11 cellular contexts compared by ENCODE assay signal in the genomic region with DNA sequence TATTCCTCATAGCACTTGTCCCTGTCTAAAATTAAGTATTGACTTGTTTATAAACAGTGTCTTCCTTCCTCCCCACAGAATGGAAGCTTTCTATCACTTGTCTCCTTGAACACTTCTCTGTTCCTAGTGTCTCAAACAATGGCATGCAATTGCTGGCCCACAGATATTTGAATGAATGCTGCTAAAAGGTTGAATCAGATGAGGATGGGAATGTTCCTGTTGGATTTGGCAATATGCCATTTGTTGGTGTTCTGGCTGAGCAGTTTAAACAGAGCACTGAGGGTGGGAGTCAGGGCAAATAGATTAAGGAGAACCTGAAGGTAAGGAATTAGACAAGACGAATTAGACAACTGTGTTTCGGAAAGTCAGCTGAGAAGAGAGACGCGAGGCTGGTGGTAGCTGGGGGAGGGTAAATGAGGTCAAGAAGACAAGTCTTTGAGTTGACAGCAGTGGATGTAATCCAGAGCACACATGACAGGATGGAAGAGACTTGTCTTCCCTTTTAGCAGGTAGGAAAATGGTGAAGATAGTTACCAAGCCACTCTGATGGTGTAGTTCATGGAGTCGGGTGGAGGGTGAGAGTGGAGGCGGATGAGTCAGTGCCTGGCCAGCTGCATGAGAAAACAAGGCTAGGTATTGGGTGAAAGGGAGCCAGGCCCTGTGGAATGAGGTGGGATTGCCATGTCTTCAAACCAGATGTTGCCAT. TPM values are rescaled to one million over a fixed set of nuclear protein-coding genes. Genes with fewer than 3 reads are reported as not detected.
A peak's percentile ranks its signal among the peaks of the same experiment; 100 is the strongest.
DNase-seq lines count a peak whose midpoint lies in the region; ATAC-seq and TF ChIP-seq lines count a peak whose summit lies in the region.
"Had no signal": no experiment of that assay in that cellular context is flagged by ENCODE, and none has a peak within 500 bp of the region (broad histone marks: within the 10 kb centered on the region; RNA-seq: fewer than 3 reads in every experiment).

No MANE protein-coding gene starts in this region.

- H3K4me1 ChIP-seq in ACC112 (ENCODE audit: control insufficient read depth, insufficient read depth, low read length, unreplicated experiment), result peaks cover 31% of the 10 kb centered on the region
- peaks cover 3 to 51% (median 23%) of the 10 kb centered on the region in 6 donors for H3K4me1 ChIP-seq in spleen
- H3K4me1 ChIP-seq: neural progenitor cell had no signal

- H3K4me1 Mint-ChIP-seq in stimulated activated effector memory CD8-positive, alpha-beta T cell treated with anti-CD3 and anti-CD28 coated beads, Interleukin-12 subunit alpha, Interleukin-12 subunit beta, amount 100 ng/mL, for 72 hours, result peaks cover 18% of the 10 kb centered on the region
- H3K4me1 Mint-ChIP-seq: neural progenitor cell had no signal

- H3K4me3 ChIP-seq in ACC112 (ENCODE audit: low read depth, low read length) (peak overlapping the region; percentile 39; the same call in 1 of the 2 replicates), WERI-Rb-1 (ENCODE audit: low read depth, low read length) (no peak overlapping the region), spleen (no peak overlapping the region)
- H3K4me3 ChIP-seq: neural progenitor cell had no signal

- no peak for TF ChIP-seq CTCF in WERI-Rb-1 (IDR thresholded peaks at IDR 0.05; ENCODE audit: low read depth, low read length)
- TF ChIP-seq CTCF in spleen (IDR thresholded peaks at IDR 0.05 in 8 of 11, conservative IDR thresholded peaks at IDR 0.05 in 3 of 11), result no peak
- TF ChIP-seq CTCF in GM13976 (IDR thresholded peaks at IDR 0.05; ENCODE audit: borderline replicate concordance, control extremely low read depth, extremely low read depth, insufficient read depth, missing control alignments), result no peak

- H3K27me3 ChIP-seq in ACC112 (ENCODE audit: insufficient read depth, low read length) (no peaks in the 10 kb centered on the region), WERI-Rb-1 (ENCODE audit: insufficient read depth, low read depth, severe bottlenecking) (no peaks in the 10 kb centered on the region), spleen (replicated peaks in 1 of 7) (no peaks in the 10 kb centered on the region)
- H3K27me3 ChIP-seq: neural progenitor cell had no signal

- no peaks in the 10 kb centered on the region for H3K9me3 ChIP-seq in WERI-Rb-1 (ENCODE audit: severe bottlenecking)
- no peaks in the 10 kb centered on the region for H3K9me3 ChIP-seq in spleen

- in situ Hi-C loops in GM13976 (cut with MboI; ENCODE audit: low sequenced_read_pairs, unreplicated experiment), result no loop called here

- no peak overlapping the region for H3K27ac Mint-ChIP-seq in stimulated activated effector memory CD8-positive, alpha-beta T cell treated with anti-CD3 and anti-CD28 coated beads, Interleukin-12 subunit alpha, Interleukin-12 subunit beta, amount 100 ng/mL, for 72 hours
- H3K27ac Mint-ChIP-seq: neural progenitor cell; stimulated activated naive B cell treated with anti-CD40 and anti-IgM and Interleukin-4, amounts not matched to agents 10 μg/mL and 1 μg/mL and 100 μg/mL, for 72 hours had no signal

- H3K36me3 Mint-ChIP-seq in stimulated activated effector memory CD8-positive, alpha-beta T cell treated with anti-CD3 and anti-CD28 coated beads, Interleukin-12 subunit alpha, Interleukin-12 subunit beta, amount 100 ng/mL, for 72 hours, result peaks cover 41% of the 10 kb centered on the region

- no peaks in the 10 kb centered on the region for H3K79me2 ChIP-seq in ACC112 (ENCODE audit: control insufficient read depth, insufficient read depth, low read length, unreplicated experiment)

- no peak for TF ChIP-seq POLR2A in spleen (IDR thresholded peaks at IDR 0.05)

- ATAC-seq in stimulated activated effector memory CD8-positive, alpha-beta T cell treated with anti-CD3 and anti-CD28 coated beads, Interleukin-12 subunit alpha, Interleukin-12 subunit beta, amount 100 ng/mL, for 72 hours, result no peak

- no peak overlapping the region for H3K4me3 Mint-ChIP-seq in stimulated activated effector memory CD8-positive, alpha-beta T cell treated with anti-CD3 and anti-CD28 coated beads, Interleukin-12 subunit alpha, Interleukin-12 subunit beta, amount 100 ng/mL, for 72 hours
- H3K4me3 Mint-ChIP-seq: neural progenitor cell; stimulated activated naive B cell treated with anti-CD40 and anti-IgM and Interleukin-4, amounts not matched to agents 10 μg/mL and 1 μg/mL and 100 μg/mL, for 72 hours had no signal

- no peaks in the 10 kb centered on the region for H3K9me3 Mint-ChIP-seq in stimulated activated effector memory CD8-positive, alpha-beta T cell treated with anti-CD3 and anti-CD28 coated beads, Interleukin-12 subunit alpha, Interleukin-12 subunit beta, amount 100 ng/mL, for 72 hours
- H3K9me3 Mint-ChIP-seq: neural progenitor cell; stimulated activated naive B cell treated with anti-CD40 and anti-IgM and Interleukin-4, amounts not matched to agents 10 μg/mL and 1 μg/mL and 100 μg/mL, for 72 hours had no signal

- DNase-seq in ELR (ENCODE audit: low read depth) (peak; percentile 57), WERI-Rb-1 (peak; percentile 75), iris pigment epithelial cell (ENCODE audit: low read depth) (peak; percentile 77), spleen (no peak), GM13976 (ENCODE audit: low spot score) (no peak)
- no peak for DNase-seq in stimulated activated effector memory CD8-positive, alpha-beta T cell treated with anti-CD3 and anti-CD28 coated beads, Interleukin-12 subunit alpha, Interleukin-12 subunit beta, amount 100 ng/mL, for 72 hours (ENCODE audit: low spot score in 2 of 2)
- DNase-seq in NK-92 treated with Interleukin-12 subunit alpha and Interleukin-12 subunit beta, amount 100 ng/mL, for 24 hours (lab: John Stamatoyannopoulos, UW), result no peak
- DNase-seq: stimulated activated naive B cell treated with anti-CD40 and anti-IgM and Interleukin-4, amounts not matched to agents 10 μg/mL and 1 μg/mL and 100 μg/mL, for 72 hours had no signal

- intact Hi-C loops in spleen (cut with DNase I; ENCODE audit: low total_unique reads), result no loop called here

- H3K27ac ChIP-seq in ACC112 (ENCODE audit: low read depth, low read length), result peak overlapping the region; percentile 80
- peak overlapping the region; percentile 84 for H3K27ac ChIP-seq in WERI-Rb-1
- H3K27ac ChIP-seq in spleen, result peak overlapping the region in 2 of 8 donors; percentile 48 to 68
- H3K27ac ChIP-seq: neural progenitor cell had no signal

- 85 to 93% (median 85%) methylated on average over 6 of the region's 6 CpGs for WGBS in spleen, 5 donors

- H3K36me3 ChIP-seq in ACC112 (ENCODE audit: insufficient read depth, low read length), result peaks cover 3% of the 10 kb centered on the region; the same call in 1 of the 2 replicates
- H3K36me3 ChIP-seq in WERI-Rb-1, result peaks cover 31% of the 10 kb centered on the region
- H3K36me3 ChIP-seq in spleen, result peaks cover 0 to 64% (median 35%) of the 10 kb centered on the region in 6 donors

- H2AFZ ChIP-seq in ACC112 (ENCODE audit: low read length, unreplicated experiment), result no peak overlapping the region
- H2AFZ ChIP-seq: neural progenitor cell had no signal

RNA-seq across cellular contexts. Expression of a gene that starts 58.3 kb away (rescaled TPM):
- total RNA-seq in spleen, result 1 to 10 TPM in 2 of 7 donors, under 1 TPM in 2, not detected in 3; 0.70 to 1.7 (median 1.0) TPM
- not detected for polyA plus RNA-seq in spleen
- total RNA-seq: frontal cortex had no signal

Comparison
In these comparisons a context has a peak if more than half of its experiments do, and no peak if none do; other contexts are left out.
1. DNase-seq: peak in ELR (single experiment), WERI-Rb-1 (single experiment) and iris pigment epithelial cell (single experiment); none in spleen (single experiment), GM13976 (single experiment), stimulated activated effector memory CD8-positive, alpha-beta T cell treated with anti-CD3 and anti-CD28 coated beads, Interleukin-12 subunit alpha, Interleukin-12 subunit beta, amount 100 ng/mL, for 72 hours (0 of 2) and NK-92 treated with Interleukin-12 subunit alpha and Interleukin-12 subunit beta, amount 100 ng/mL, for 24 hours (single experiment).